Comparison of ENCODE assay signal across 8 cellular contexts in genomic region chr6:27132282-27132531, GRCh38.
A peak's percentile ranks its signal among the peaks of the same experiment; 100 is the strongest.
DNase-seq lines count a peak whose midpoint lies in the region; ATAC-seq, FAIRE-seq and TF ChIP-seq lines count a peak whose summit lies in the region.
"Not testable (repeated sequence)": the region's sequence is repeated elsewhere in the genome, so short reads cannot be mapped to it uniquely, and the experiment has no call there.

No MANE protein-coding gene starts in this region.

- H3K9me3 ChIP-seq in OCI-LY1 (ENCODE audit: low read length); astrocyte (ENCODE audit: insufficient read depth, low read depth, low read length); heart left ventricle; neural cell (ENCODE audit: low read length); upper lobe of right lung: not testable (repeated sequence)

- TF ChIP-seq CTCF in OCI-LY1 (IDR thresholded peaks at IDR 0.05; ENCODE audit: low read length); astrocyte (IDR thresholded peaks at IDR 0.05; ENCODE audit: insufficient read depth, low read depth, low read length); heart left ventricle (IDR thresholded peaks at IDR 0.05); neural cell (IDR thresholded peaks at IDR 0.05; ENCODE audit: poor library complexity, severe bottlenecking); upper lobe of right lung (IDR thresholded peaks at IDR 0.05): not testable (repeated sequence)

- H3K36me3 ChIP-seq in OCI-LY1 (ENCODE audit: insufficient read depth, low read length); astrocyte (ENCODE audit: insufficient read depth, low read length); heart left ventricle; neural cell (ENCODE audit: insufficient read depth, low read length); upper lobe of right lung: not testable (repeated sequence)

- not testable (repeated sequence) for H3K36me3 Mint-ChIP-seq in astrocyte (ENCODE audit: low read depth, unreplicated experiment)

- not testable (repeated sequence) for FAIRE-seq in astrocyte (lab: Jason Lieb, UNC)

- TF ChIP-seq RAD21 in neural cell (conservative IDR thresholded peaks at IDR 0.05) = not testable (repeated sequence)

- peak; percentile 77 for DNase-seq in ELR (ENCODE audit: low read depth)
- DNase-seq in astrocyte (ENCODE audit: low read depth); upper lobe of right lung: not testable (repeated sequence)
- peak in 1 of 5 donors; percentile 30 for DNase-seq in heart left ventricle

- H3F3A ChIP-seq in OCI-LY1 (ENCODE audit: insufficient read depth, low read length); neural cell (ENCODE audit: insufficient read depth, low read length, poor library complexity, severe bottlenecking): not testable (repeated sequence)

- ATAC-seq in GM21528 (IDR thresholded peaks at IDR 0.05; ENCODE audit: low FRiP score, unreplicated experiment) (peak; percentile 13), HG03175 (IDR thresholded peaks at IDR 0.05; ENCODE audit: unreplicated experiment) (peak; percentile 15), heart left ventricle (peak in 2 of 4 donors; percentile 1 to 7)
- not testable (repeated sequence) for ATAC-seq in upper lobe of right lung

- H3K27me3 Mint-ChIP-seq in astrocyte (ENCODE audit: low read depth, unreplicated experiment) = not testable (repeated sequence)

- TF ChIP-seq EP300 in neural cell (conservative IDR thresholded peaks at IDR 0.05; ENCODE audit: poor library complexity, severe bottlenecking) = not testable (repeated sequence)

- not testable (repeated sequence) for H4K20me1 ChIP-seq in OCI-LY1 (ENCODE audit: insufficient read depth, low read length); astrocyte (ENCODE audit: insufficient read depth, low read length); neural cell (ENCODE audit: insufficient read depth)

- H3K9me3 Mint-ChIP-seq in astrocyte (ENCODE audit: unreplicated experiment) = not testable (repeated sequence)

- peaks cover 13% of the 10 kb centered on the region for H3K4me1 Mint-ChIP-seq in astrocyte (ENCODE audit: low read depth, unreplicated experiment)

- not testable (repeated sequence) for H3K9me2 ChIP-seq in OCI-LY1 (ENCODE audit: low read depth, low read length); neural cell (ENCODE audit: insufficient read depth, low read length)

- H3K4me3 ChIP-seq in OCI-LY1 (ENCODE audit: low read depth, low read length, poor library complexity, severe bottlenecking) (peak overlapping the region; percentile 72), astrocyte (ENCODE audit: insufficient read depth, low read depth, low read length) (peak overlapping the region; percentile 72), heart left ventricle (peak overlapping the region; percentile 6 to 68 (median 60)), neural cell (ENCODE audit: low read length) (peak overlapping the region; percentile 76), upper lobe of right lung (peak overlapping the region; percentile 56)

- WGBS in heart left ventricle, 4 donors = 0 to 1% (median 0%) methylated on average over 11 to 14 of the region's 14 CpGs

- H2AFZ ChIP-seq in OCI-LY1 (ENCODE audit: low read length); neural cell (ENCODE audit: low read depth, low read length): not testable (repeated sequence)
- H2AFZ ChIP-seq in astrocyte (ENCODE audit: low read depth, low read length) = peak overlapping the region; percentile 18

- not testable (repeated sequence) for H3K4me3 Mint-ChIP-seq in astrocyte (ENCODE audit: unreplicated experiment)

- H3K79me2 ChIP-seq in OCI-LY1 (ENCODE audit: insufficient read depth, low read length); astrocyte (ENCODE audit: insufficient read depth, low read length); neural cell (replicated peaks; ENCODE audit: insufficient read depth, low read length): not testable (repeated sequence)

- peaks cover 55% of the 10 kb centered on the region for H3K4me1 ChIP-seq in OCI-LY1 (ENCODE audit: insufficient read depth, low read length, severe bottlenecking)
- H3K4me1 ChIP-seq in astrocyte (ENCODE audit: insufficient read depth, low read length) = peaks cover 11% of the 10 kb centered on the region
- H3K4me1 ChIP-seq in heart left ventricle = peaks cover 0 to 41% (median 10%) of the 10 kb centered on the region in 12 donors
- H3K4me1 ChIP-seq in upper lobe of right lung = not testable (repeated sequence)

- peak overlapping the region; percentile 92 for H3K9ac ChIP-seq in OCI-LY1 (ENCODE audit: low read length)
- H3K9ac ChIP-seq in astrocyte (ENCODE audit: low read length) = peak overlapping the region; percentile 86
- peak overlapping the region; percentile 52 for H3K9ac ChIP-seq in neural cell (ENCODE audit: low read length)

- H3K4me2 ChIP-seq in OCI-LY1 (ENCODE audit: low read length) (peak overlapping the region; percentile 81), astrocyte (ENCODE audit: low read length) (peak overlapping the region; percentile 90), neural cell (ENCODE audit: low read length) (peak overlapping the region; percentile 77)

- H3K27ac Mint-ChIP-seq in astrocyte (ENCODE audit: unreplicated experiment) = not testable (repeated sequence)

- intact Hi-C loops in heart left ventricle (cut with DNase I) = loop anchor here in 7 of 10 donors (1.0 to 10.0 kb wide), 8 partner anchors 14 to 1107 kb away; partner anchors contain the start of gene ABT1 (in 1 of the 7)
- intact Hi-C loops in upper lobe of right lung (cut with DNase I) = not testable (repeated sequence)

- H3K27me3 ChIP-seq in OCI-LY1 (ENCODE audit: insufficient read depth, low read length); astrocyte (ENCODE audit: insufficient read depth, low read length); heart left ventricle; neural cell (ENCODE audit: insufficient read depth, low read depth, low read length); upper lobe of right lung: not testable (repeated sequence)

- TF ChIP-seq POLR2A in heart left ventricle (IDR thresholded peaks at IDR 0.05) = not testable (repeated sequence)

- H3K27ac ChIP-seq in OCI-LY1 (ENCODE audit: low read depth, low read length, poor library complexity, severe bottlenecking) = peak overlapping the region; percentile 96
- H3K27ac ChIP-seq in astrocyte (ENCODE audit: low read depth, low read length) = peak overlapping the region; percentile 75
- H3K27ac ChIP-seq in heart left ventricle = peak overlapping the region; percentile 34 to 91 (median 80)
- peak overlapping the region; percentile 66 for H3K27ac ChIP-seq in neural cell (ENCODE audit: low read length)
- H3K27ac ChIP-seq in upper lobe of right lung = peak overlapping the region; percentile 80

TF ChIP-seq in neural cell, 6 proteins besides CTCF, POLR2A, EP300 and RAD21:
- peak; percentile 6 for TF ChIP-seq REST (IDR thresholded peaks at IDR 0.05; ENCODE audit: borderline replicate concordance)
